In the genomic region with DNA sequence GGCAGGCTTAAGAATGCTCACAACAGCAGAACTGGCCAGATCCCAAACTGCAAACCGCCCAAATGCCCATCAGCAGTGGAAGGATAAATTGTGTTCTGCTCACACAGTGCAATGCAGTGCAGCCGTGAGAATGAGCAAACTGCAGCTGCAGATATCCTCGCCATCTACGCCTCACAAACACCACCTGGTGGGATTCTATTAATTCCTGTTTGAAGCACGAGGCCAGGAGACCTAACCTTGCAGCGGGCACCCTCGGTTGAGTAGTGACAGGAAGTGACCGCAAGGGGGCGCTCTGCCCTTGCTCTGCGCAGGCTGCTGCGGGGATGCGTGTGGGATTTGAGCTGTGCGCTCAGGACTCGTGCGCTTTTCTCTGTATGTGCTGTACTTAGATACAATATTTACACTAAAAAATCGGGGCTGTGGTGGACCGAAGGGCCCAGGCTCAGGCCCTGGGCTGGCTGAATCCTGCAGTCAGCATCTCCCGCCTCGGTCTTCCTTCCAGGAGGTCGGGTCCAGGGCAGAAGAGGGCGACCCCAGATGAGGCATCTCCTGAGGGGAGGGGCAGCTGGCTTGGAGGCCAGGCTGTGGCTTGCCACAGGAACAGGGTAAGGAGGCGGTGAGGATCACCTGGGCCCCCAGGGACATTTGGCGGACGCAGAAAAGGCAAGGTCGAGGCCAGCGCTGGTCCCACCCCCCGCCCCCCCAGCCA, we compare ENCODE assay signal across 8 cellular contexts. TPM values are rescaled to one million over a fixed set of nuclear protein-coding genes. Genes with fewer than 3 reads are reported as not detected.
DNase-seq lines count a peak whose midpoint lies in the region; ATAC-seq and TF ChIP-seq lines count a peak whose summit lies in the region.

No MANE protein-coding gene starts in this region.

- no peaks in the 10 kb centered on the region for H3K4me1 ChIP-seq in lung (ENCODE audit: control insufficient read depth in 2 of 2, insufficient read depth in 2 of 2, low read length in 2 of 2)

- DNase-seq in CD14-positive monocyte (ENCODE audit: low spot score), result peak; percentile 75
- DNase-seq in NCI-H526 treated with DMSO at 0.1 percent for 48 hours (lab: John Stamatoyannopoulos, UW), result peak; percentile 81
- DNase-seq in activated CD4-positive, alpha-beta T cell treated with anti-CD3 and anti-CD28 coated beads, Interleukin-2, amount 50 U/mL, for 48 hours, result peak; percentile 83 to 85
- DNase-seq in dorsolateral prefrontal cortex, result peak; percentile 73 to 88 (median 86)
- DNase-seq in lung (ENCODE audit: low spot score), result peak; percentile 79
- DNase-seq in stimulated activated CD8-positive, alpha-beta memory T cell treated with anti-CD3 and anti-CD28 coated beads, Interleukin-12 subunit alpha, Interleukin-12 subunit beta, amount 100 ng/mL, for 24 hours (ENCODE audit: extremely low read depth), result peak; percentile 45

- peaks cover 0 to 8% (median 0%) of the 10 kb centered on the region in 45 donors for H3K27me3 ChIP-seq in dorsolateral prefrontal cortex
- no peaks in the 10 kb centered on the region for H3K27me3 ChIP-seq in lung (ENCODE audit: control insufficient read depth, insufficient read depth)

- peaks cover 0 to 2% (median 0%) of the 10 kb centered on the region in 7 donors for H3K9me3 Mint-ChIP-seq in CD14-positive monocyte

- H3K36me3 Mint-ChIP-seq in CD14-positive monocyte, result no peaks in the 10 kb centered on the region

- WGBS in lung, 2 donors, result 21% methylated on average over 27 of the region's 27 CpGs

- H3K27ac Mint-ChIP-seq in CD14-positive monocyte, result no peak overlapping the region

- peaks cover 10% of the 10 kb centered on the region for H3K4me1 Mint-ChIP-seq in CD14-positive monocyte

- H3K27ac ChIP-seq in dorsolateral prefrontal cortex (peak overlapping the region in 32 of 59 donors; percentile 2 to 80 (median 52)), lung (ENCODE audit: low read depth in 1 of 2, low read length in 1 of 2) (no peak overlapping the region)

- H3K27me3 Mint-ChIP-seq in CD14-positive monocyte (ENCODE audit: low read depth in 3 of 3), result peaks cover 23 to 52% (median 35%) of the 10 kb centered on the region in 3 donors

- intact Hi-C loops in CD14-positive monocyte (cut with micrococcal nuclease), result loop anchor here (1.0 to 10.0 kb wide), 4 partner anchors 68 to 612 kb away; no protein-coding TSS in a partner anchor
- intact Hi-C loops in dorsolateral prefrontal cortex (cut with DNase I), result loop anchor here (1.0 to 10.0 kb wide), 3 partner anchors 80 to 752 kb away; partner anchors contain the start of gene KCNF1 (in 1 of the 2)

- H3K9me3 ChIP-seq in lung (ENCODE audit: control insufficient read depth in 2 of 2, insufficient read depth in 1 of 2, low read length in 1 of 2), result no peaks in the 10 kb centered on the region

- peak; percentile 87 for ATAC-seq in GM19372 (IDR thresholded peaks at IDR 0.05; ENCODE audit: low read depth, unreplicated experiment)
- ATAC-seq in HG03520 (IDR thresholded peaks at IDR 0.05; ENCODE audit: unreplicated experiment), result peak; percentile 67
- ATAC-seq in lung (ENCODE audit: insufficient read depth, low FRiP score), result peak; percentile 76

- peak overlapping the region in 1 of 2 donors; percentile 55 for H3K4me3 Mint-ChIP-seq in CD14-positive monocyte

- H3K4me3 ChIP-seq in dorsolateral prefrontal cortex (peak overlapping the region in 32 of 59 donors; percentile 0 to 42 (median 24)), lung (no peak overlapping the region)

- H3K36me3 ChIP-seq in lung (ENCODE audit: control insufficient read depth in 2 of 2, insufficient read depth in 2 of 2, low read length in 2 of 2), result no peaks in the 10 kb centered on the region

- TF ChIP-seq CTCF in CD14-positive monocyte (IDR thresholded peaks at IDR 0.05) (peak; percentile 92), dorsolateral prefrontal cortex (IDR thresholded peaks at IDR 0.05 in 54 of 56, conservative IDR thresholded peaks at IDR 0.05 in 2 of 56; ENCODE audit: low read depth in 1 of 56, partially characterized antibody in 56 of 56) (peak; percentile 83 to 99 (median 97)), lung (IDR thresholded peaks at IDR 0.05; ENCODE audit: control extremely low read depth, extremely low read depth) (peak; percentile 92)

RNA-seq across cellular contexts. Expression of gene PDIA6, which starts 19.8 kb away (rescaled TPM):
- polyA plus RNA-seq in CD14-positive monocyte (100 to 1,000 TPM; 166 to 187 TPM), lung (100 to 1,000 TPM in 1 of 2 donors, 10 to 100 TPM in 1; 70.1 to 341 TPM)
- total RNA-seq in dorsolateral prefrontal cortex (100 to 1,000 TPM in 2 of 120 experiments, 10 to 100 TPM in 118; 40.2 to 108 (median 58.6) TPM), lung (100 to 1,000 TPM; 129 to 249 TPM)

Comparison
In these comparisons a context has a peak if more than half of its experiments do, and no peak if none do; other contexts are left out.
1. H3K27ac ChIP-seq: peak in dorsolateral prefrontal cortex (32 of 59); none in lung (0 of 2).
2. Peak in every context shown above with its lines, with median percentiles within 50 percentile points of each other: DNase-seq, CTCF ChIP-seq and ATAC-seq.